1 cellular context compared by ENCODE assay signal in genomic region chr22:38751422-38752346, GRCh38.
TF ChIP-seq lines count a peak whose summit lies in the region.

No MANE protein-coding gene starts in this region.

TF ChIP-seq in K562, 482 proteins besides CTCF, POLR2A, EP300 and RAD21:
- TF ChIP-seq TRIM24 (IDR thresholded peaks at IDR 0.05) (no peak), POLR2G (IDR thresholded peaks at IDR 0.05; ENCODE audit: low read depth, low read length) (peak; percentile 39; the same call in 1 of the 2 replicates), ZNF778 (CRISPR knock-in tag; IDR thresholded peaks at IDR 0.05) (no peak), POLR3A (IDR thresholded peaks at IDR 0.05; ENCODE audit: borderline replicate concordance, extremely low read depth, insufficient read depth, insufficient read length) (no peak), ZEB2 (IDR thresholded peaks at IDR 0.05) (no peak), ATF1 (CRISPR knock-in tag; IDR thresholded peaks at IDR 0.05) (no peak), ATF1 (tag; IDR thresholded peaks at IDR 0.05) (no peak), RBFOX2 (IDR thresholded peaks at IDR 0.05; ENCODE audit: low read depth, low read length) (peak; percentile 26; the same call in 1 of the 2 replicates), ELK1 (CRISPR knock-in tag; IDR thresholded peaks at IDR 0.05) (no peak), EHMT2 (IDR thresholded peaks at IDR 0.05) (no peak), ZNF277 (CRISPR knock-in tag; IDR thresholded peaks at IDR 0.05; ENCODE audit: borderline replicate concordance) (no peak), NFYB (IDR thresholded peaks at IDR 0.05; ENCODE audit: extremely low read depth, insufficient read length) (no peak), SPI1 (IDR thresholded peaks at IDR 0.05; ENCODE audit: borderline replicate concordance, low read depth, low read length) (peak; percentile 40; the same call in 1 of the 2 replicates), SMARCA4 (IDR thresholded peaks at IDR 0.05) (no peak), HMG20A (CRISPR knock-in tag; conservative IDR thresholded peaks at IDR 0.05) (no peak), FOXJ3 (CRISPR knock-in tag; IDR thresholded peaks at IDR 0.05) (no peak), RFX5 (IDR thresholded peaks at IDR 0.05; ENCODE audit: low read depth, low read length) (no peak), STAT5B (CRISPR knock-in tag; IDR thresholded peaks at IDR 0.05) (no peak), MXI1 (IDR thresholded peaks at IDR 0.05; ENCODE audit: low read depth, low read length) (no peak)
- TF ChIP-seq, protein P1, sequence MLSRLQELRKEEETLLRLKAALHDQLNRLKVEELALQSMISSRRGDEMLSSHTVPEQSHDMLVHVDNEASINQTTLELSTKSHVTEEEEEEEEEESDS (CRISPR knock-in tag; IDR thresholded peaks at IDR 0.05) = no peak
